ENCODE assay signal across 1 cellular context in genomic region chr1:204181116-204181515, GRCh38.
TF ChIP-seq lines count a peak whose summit lies in the region.

No MANE protein-coding gene starts in this region.

TF ChIP-seq in H1, 55 proteins besides CTCF, POLR2A, EP300 and RAD21:
- TF ChIP-seq SIRT6 (IDR thresholded peaks at IDR 0.05; ENCODE audit: low read length) (no peak), SAP30 (IDR thresholded peaks at IDR 0.05; ENCODE audit: insufficient read depth, insufficient replicate concordance, low read length) (no peak), TCF12 (IDR thresholded peaks at IDR 0.05; ENCODE audit: low read depth, low read length) (no peak), CHD2 (IDR thresholded peaks at IDR 0.05; ENCODE audit: low read length) (no peak)
